1 cellular context compared by ENCODE assay signal in genomic region chr15:62066663-62067447, GRCh38.
TF ChIP-seq lines count a peak whose summit lies in the region.

Gene C2CD4A, plus strand, starts transcription at chr15:62066977. Its CDS starts 637 bp downstream, at chr15:62067614.

TF ChIP-seq in HepG2, 621 proteins besides CTCF, POLR2A, EP300 and RAD21 (continued from another document and continues in another):
- TF ChIP-seq, protein P1, sequence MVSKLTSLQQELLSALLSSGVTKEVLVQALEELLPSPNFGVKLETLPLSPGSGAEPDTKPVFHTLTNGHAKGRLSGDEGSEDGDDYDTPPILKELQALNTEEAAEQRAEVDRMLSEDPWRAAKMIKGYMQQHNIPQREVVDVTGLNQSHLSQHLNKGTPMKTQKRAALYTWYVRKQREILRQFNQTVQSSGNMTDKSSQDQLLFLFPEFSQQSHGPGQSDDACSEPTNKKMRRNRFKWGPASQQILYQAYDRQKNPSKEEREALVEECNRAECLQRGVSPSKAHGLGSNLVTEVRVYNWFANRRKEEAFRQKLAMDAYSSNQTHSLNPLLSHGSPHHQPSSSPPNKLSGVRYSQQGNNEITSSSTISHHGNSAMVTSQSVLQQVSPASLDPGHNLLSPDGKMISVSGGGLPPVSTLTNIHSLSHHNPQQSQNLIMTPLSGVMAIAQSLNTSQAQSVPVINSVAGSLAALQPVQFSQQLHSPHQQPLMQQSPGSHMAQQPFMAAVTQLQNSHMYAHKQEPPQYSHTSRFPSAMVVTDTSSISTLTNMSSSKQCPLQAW (CRISPR knock-in tag; IDR thresholded peaks at IDR 0.05) = peak; percentile 46; the same call in 1 of the 2 replicates
- TF ChIP-seq ZFP36L2 (CRISPR knock-in tag; IDR thresholded peaks at IDR 0.05) (no peak), ZNF510 (CRISPR knock-in tag; IDR thresholded peaks at IDR 0.05; ENCODE audit: low read depth) (0 out of 2 replicates have a peak, but pooled peaks have one; percentile 70), ZNF430 (CRISPR knock-in tag; IDR thresholded peaks at IDR 0.05) (peak; percentile 75; the same call in 1 of the 2 replicates), ZSCAN31 (CRISPR knock-in tag; IDR thresholded peaks at IDR 0.05; ENCODE audit: low read depth) (0 out of 2 replicates have a peak, but pooled peaks have one; percentile 32), TCF12 (IDR thresholded peaks at IDR 0.05) (no peak), TCF12 (CRISPR knock-in tag; IDR thresholded peaks at IDR 0.05) (no peak), ZNF24 (IDR thresholded peaks at IDR 0.05) (no peak), PATZ1 (CRISPR knock-in tag; IDR thresholded peaks at IDR 0.05) (peak; percentile 43; the same call in 1 of the 2 replicates), MYNN (CRISPR knock-in tag; IDR thresholded peaks at IDR 0.05; ENCODE audit: low read depth) (no peak; the same call in 1 of the 2 replicates), ZNF749 (CRISPR knock-in tag; IDR thresholded peaks at IDR 0.05; ENCODE audit: borderline replicate concordance) (peak; percentile 46; the same call in 1 of the 2 replicates), NFYC (CRISPR knock-in tag; IDR thresholded peaks at IDR 0.05) (peak; percentile 68), NCOR1 (IDR thresholded peaks at IDR 0.05; ENCODE audit: borderline replicate concordance, low read length) (no peak), ARHGAP35 (CRISPR knock-in tag; IDR thresholded peaks at IDR 0.05; ENCODE audit: borderline replicate concordance) (peak; percentile 29; the same call in 1 of the 2 replicates), ASH2L (IDR thresholded peaks at IDR 0.05; ENCODE audit: insufficient read length, low read depth, low read length) (no peak), DR1 (CRISPR knock-in tag; IDR thresholded peaks at IDR 0.05) (peak; percentile 84), ZNF138 (CRISPR knock-in tag; IDR thresholded peaks at IDR 0.05; ENCODE audit: low read depth) (no peak), HOXA3 (CRISPR knock-in tag; IDR thresholded peaks at IDR 0.05) (peak; percentile 58; the same call in 1 of the 2 replicates), ZNF839 (CRISPR knock-in tag; IDR thresholded peaks at IDR 0.05; ENCODE audit: borderline replicate concordance) (no peak), EHMT2 (IDR thresholded peaks at IDR 0.05; ENCODE audit: borderline replicate concordance, low read depth, low read length) (no peak), ZNF484 (CRISPR knock-in tag; IDR thresholded peaks at IDR 0.05; ENCODE audit: borderline replicate concordance, low read depth) (no peak), SIN3A (IDR thresholded peaks at IDR 0.05; ENCODE audit: borderline replicate concordance, low read depth, low read length) (peak; percentile 95), PRPF4 (IDR thresholded peaks at IDR 0.05; ENCODE audit: low read depth, low read length, poor library complexity, severe bottlenecking) (no peak), DRAP1 (CRISPR knock-in tag; IDR thresholded peaks at IDR 0.05) (peak; percentile 90), SRSF4 (IDR thresholded peaks at IDR 0.05; ENCODE audit: low read depth, low read length, poor library complexity, severe bottlenecking) (no peak), SIX1 (CRISPR knock-in tag; IDR thresholded peaks at IDR 0.05; ENCODE audit: borderline replicate concordance) (peak; percentile 98), DPF2 (CRISPR knock-in tag; IDR thresholded peaks at IDR 0.05; ENCODE audit: borderline replicate concordance, low read depth) (no peak), NFKB2 (CRISPR knock-in tag; IDR thresholded peaks at IDR 0.05; ENCODE audit: borderline replicate concordance) (peak; percentile 74; the same call in 1 of the 2 replicates), ZNF883 (CRISPR knock-in tag; IDR thresholded peaks at IDR 0.05; ENCODE audit: not compliant biosample characterization) (no peak), ZNF672 (CRISPR knock-in tag; IDR thresholded peaks at IDR 0.05) (no peak), ZNF460 (CRISPR knock-in tag; IDR thresholded peaks at IDR 0.05; ENCODE audit: borderline replicate concordance) (no peak), TMF1 (CRISPR knock-in tag; IDR thresholded peaks at IDR 0.05; ENCODE audit: low read depth) (no peak), ZNF205 (CRISPR knock-in tag; IDR thresholded peaks at IDR 0.05) (no peak), ZNF3 (CRISPR knock-in tag; IDR thresholded peaks at IDR 0.05) (no peak), ZNF614 (CRISPR knock-in tag; IDR thresholded peaks at IDR 0.05; ENCODE audit: borderline replicate concordance) (peak; percentile 30; the same call in 1 of the 2 replicates), ZNF414 (CRISPR knock-in tag; IDR thresholded peaks at IDR 0.05) (no peak), GABPB1 (CRISPR knock-in tag; IDR thresholded peaks at IDR 0.05) (0 out of 2 replicates have a peak, but pooled peaks have one; percentile 39), ZGPAT (CRISPR knock-in tag; IDR thresholded peaks at IDR 0.05) (0 out of 2 replicates have a peak, but pooled peaks have one; percentile 36), STAG1 (CRISPR knock-in tag; IDR thresholded peaks at IDR 0.05) (no peak), TGIF2 (CRISPR knock-in tag; IDR thresholded peaks at IDR 0.05) (peak; percentile 87), PRMT3 (CRISPR knock-in tag; IDR thresholded peaks at IDR 0.05; ENCODE audit: borderline replicate concordance, low read depth) (0 out of 2 replicates have a peak, but pooled peaks have one; percentile 36), NFATC3 (CRISPR knock-in tag; IDR thresholded peaks at IDR 0.05) (no peak), ZNF768 (CRISPR knock-in tag; IDR thresholded peaks at IDR 0.05) (peak; percentile 86), SCMH1 (CRISPR knock-in tag; IDR thresholded peaks at IDR 0.05; ENCODE audit: borderline replicate concordance) (no peak), ZNF230 (CRISPR knock-in tag; IDR thresholded peaks at IDR 0.05) (peak; percentile 74; the same call in 1 of the 2 replicates), HNF4A (CRISPR knock-in tag; IDR thresholded peaks at IDR 0.05) (peak; percentile 38; the same call in 1 of the 2 replicates), CBX5 (CRISPR knock-in tag; IDR thresholded peaks at IDR 0.05; ENCODE audit: borderline replicate concordance) (no peak)
- TF ChIP-seq, protein P2, sequence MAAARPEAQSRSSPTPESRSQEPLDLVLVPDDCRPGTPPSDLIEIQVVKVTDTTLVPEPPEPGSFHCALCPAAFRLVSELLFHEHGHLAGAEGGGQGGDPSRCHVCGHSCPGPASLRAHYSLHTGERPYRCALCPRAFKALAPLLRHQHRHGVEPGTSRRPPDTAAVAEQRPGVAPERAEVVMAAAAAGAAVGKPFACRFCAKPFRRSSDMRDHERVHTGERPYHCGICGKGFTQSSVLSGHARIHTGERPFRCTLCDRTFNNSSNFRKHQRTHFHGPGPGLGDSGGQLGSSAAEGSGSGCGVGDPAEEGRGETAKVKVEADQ (CRISPR knock-in tag; IDR thresholded peaks at IDR 0.05; ENCODE audit: borderline replicate concordance) = no peak
- TF ChIP-seq, protein P3, sequence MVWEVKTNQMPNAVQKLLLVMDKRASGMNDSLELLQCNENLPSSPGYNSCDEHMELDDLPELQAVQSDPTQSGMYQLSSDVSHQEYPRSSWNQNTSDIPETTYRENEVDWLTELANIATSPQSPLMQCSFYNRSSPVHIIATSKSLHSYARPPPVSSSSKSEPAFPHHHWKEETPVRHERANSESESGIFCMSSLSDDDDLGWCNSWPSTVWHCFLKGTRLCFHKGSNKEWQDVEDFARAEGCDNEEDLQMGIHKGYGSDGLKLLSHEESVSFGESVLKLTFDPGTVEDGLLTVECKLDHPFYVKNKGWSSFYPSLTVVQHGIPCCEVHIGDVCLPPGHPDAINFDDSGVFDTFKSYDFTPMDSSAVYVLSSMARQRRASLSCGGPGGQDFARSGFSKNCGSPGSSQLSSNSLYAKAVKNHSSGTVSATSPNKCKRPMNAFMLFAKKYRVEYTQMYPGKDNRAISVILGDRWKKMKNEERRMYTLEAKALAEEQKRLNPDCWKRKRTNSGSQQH (CRISPR knock-in tag; IDR thresholded peaks at IDR 0.05; ENCODE audit: low read depth) = peak; percentile 64; the same call in 1 of the 2 replicates
- TF ChIP-seq, protein P4, sequence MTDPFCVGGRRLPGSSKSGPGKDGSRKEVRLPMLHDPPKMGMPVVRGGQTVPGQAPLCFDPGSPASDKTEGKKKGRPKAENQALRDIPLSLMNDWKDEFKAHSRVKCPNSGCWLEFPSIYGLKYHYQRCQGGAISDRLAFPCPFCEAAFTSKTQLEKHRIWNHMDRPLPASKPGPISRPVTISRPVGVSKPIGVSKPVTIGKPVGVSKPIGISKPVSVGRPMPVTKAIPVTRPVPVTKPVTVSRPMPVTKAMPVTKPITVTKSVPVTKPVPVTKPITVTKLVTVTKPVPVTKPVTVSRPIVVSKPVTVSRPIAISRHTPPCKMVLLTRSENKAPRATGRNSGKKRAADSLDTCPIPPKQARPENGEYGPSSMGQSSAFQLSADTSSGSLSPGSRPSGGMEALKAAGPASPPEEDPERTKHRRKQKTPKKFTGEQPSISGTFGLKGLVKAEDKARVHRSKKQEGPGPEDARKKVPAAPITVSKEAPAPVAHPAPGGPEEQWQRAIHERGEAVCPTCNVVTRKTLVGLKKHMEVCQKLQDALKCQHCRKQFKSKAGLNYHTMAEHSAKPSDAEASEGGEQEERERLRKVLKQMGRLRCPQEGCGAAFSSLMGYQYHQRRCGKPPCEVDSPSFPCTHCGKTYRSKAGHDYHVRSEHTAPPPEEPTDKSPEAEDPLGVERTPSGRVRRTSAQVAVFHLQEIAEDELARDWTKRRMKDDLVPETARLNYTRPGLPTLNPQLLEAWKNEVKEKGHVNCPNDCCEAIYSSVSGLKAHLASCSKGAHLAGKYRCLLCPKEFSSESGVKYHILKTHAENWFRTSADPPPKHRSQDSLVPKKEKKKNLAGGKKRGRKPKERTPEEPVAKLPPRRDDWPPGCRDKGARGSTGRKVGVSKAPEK (CRISPR knock-in tag; IDR thresholded peaks at IDR 0.05; ENCODE audit: borderline replicate concordance) = 0 out of 2 replicates have a peak, but pooled peaks have one; percentile 11
- TF ChIP-seq, protein P5, sequence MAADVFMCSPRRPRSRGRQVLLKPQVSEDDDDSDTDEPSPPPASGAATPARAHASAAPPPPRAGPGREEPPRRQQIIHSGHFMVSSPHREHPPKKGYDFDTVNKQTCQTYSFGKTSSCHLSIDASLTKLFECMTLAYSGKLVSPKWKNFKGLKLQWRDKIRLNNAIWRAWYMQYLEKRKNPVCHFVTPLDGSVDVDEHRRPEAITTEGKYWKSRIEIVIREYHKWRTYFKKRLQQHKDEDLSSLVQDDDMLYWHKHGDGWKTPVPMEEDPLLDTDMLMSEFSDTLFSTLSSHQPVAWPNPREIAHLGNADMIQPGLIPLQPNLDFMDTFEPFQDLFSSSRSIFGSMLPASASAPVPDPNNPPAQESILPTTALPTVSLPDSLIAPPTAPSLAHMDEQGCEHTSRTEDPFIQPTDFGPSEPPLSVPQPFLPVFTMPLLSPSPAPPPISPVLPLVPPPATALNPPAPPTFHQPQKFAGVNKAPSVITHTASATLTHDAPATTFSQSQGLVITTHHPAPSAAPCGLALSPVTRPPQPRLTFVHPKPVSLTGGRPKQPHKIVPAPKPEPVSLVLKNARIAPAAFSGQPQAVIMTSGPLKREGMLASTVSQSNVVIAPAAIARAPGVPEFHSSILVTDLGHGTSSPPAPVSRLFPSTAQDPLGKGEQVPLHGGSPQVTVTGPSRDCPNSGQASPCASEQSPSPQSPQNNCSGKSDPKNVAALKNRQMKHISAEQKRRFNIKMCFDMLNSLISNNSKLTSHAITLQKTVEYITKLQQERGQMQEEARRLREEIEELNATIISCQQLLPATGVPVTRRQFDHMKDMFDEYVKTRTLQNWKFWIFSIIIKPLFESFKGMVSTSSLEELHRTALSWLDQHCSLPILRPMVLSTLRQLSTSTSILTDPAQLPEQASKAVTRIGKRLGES (CRISPR knock-in tag; IDR thresholded peaks at IDR 0.05; ENCODE audit: borderline replicate concordance) = no peak
- TF ChIP-seq, protein P6, sequence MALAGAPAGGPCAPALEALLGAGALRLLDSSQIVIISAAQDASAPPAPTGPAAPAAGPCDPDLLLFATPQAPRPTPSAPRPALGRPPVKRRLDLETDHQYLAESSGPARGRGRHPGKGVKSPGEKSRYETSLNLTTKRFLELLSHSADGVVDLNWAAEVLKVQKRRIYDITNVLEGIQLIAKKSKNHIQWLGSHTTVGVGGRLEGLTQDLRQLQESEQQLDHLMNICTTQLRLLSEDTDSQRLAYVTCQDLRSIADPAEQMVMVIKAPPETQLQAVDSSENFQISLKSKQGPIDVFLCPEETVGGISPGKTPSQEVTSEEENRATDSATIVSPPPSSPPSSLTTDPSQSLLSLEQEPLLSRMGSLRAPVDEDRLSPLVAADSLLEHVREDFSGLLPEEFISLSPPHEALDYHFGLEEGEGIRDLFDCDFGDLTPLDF (CRISPR knock-in tag; IDR thresholded peaks at IDR 0.05) = no peak; the same call in 1 of the 2 replicates
